2 cellular contexts compared by ENCODE assay signal in genomic region chr19:709965-710714, GRCh38.
TF ChIP-seq lines count a peak whose summit lies in the region.

No MANE protein-coding gene starts in this region.

TF ChIP-seq in SK-N-SH, 30 proteins besides CTCF, POLR2A, EP300 and RAD21:
- TF ChIP-seq SIN3A (IDR thresholded peaks at IDR 0.05; ENCODE audit: borderline replicate concordance, low read depth, low read length) (no peak), USF2 (IDR thresholded peaks at IDR 0.05; ENCODE audit: borderline replicate concordance, low read depth, low read length) (no peak)

TF ChIP-seq in SK-N-SH treated with all-trans-retinoic acid at 6 μM for 48 hours, 23 proteins besides CTCF, POLR2A, EP300 and RAD21:
- TF ChIP-seq CSDC2 (CRISPR knock-in tag; IDR thresholded peaks at IDR 0.05), result no peak
- TF ChIP-seq ZNF8 (CRISPR knock-in tag; IDR thresholded peaks at IDR 0.05), result no peak
- TF ChIP-seq OSR1 (CRISPR knock-in tag; IDR thresholded peaks at IDR 0.05), result no peak
- TF ChIP-seq ZFP30 (CRISPR knock-in tag; IDR thresholded peaks at IDR 0.05), result no peak
- TF ChIP-seq CSRNP3 (CRISPR knock-in tag; IDR thresholded peaks at IDR 0.05), result no peak
- no peak for TF ChIP-seq TOX (CRISPR knock-in tag; IDR thresholded peaks at IDR 0.05; ENCODE audit: borderline replicate concordance)
- TF ChIP-seq PPARA (CRISPR knock-in tag; IDR thresholded peaks at IDR 0.05; ENCODE audit: borderline replicate concordance), result no peak
- TF ChIP-seq TCF4 (CRISPR knock-in tag; IDR thresholded peaks at IDR 0.05; ENCODE audit: borderline replicate concordance), result no peak
- no peak for TF ChIP-seq TSHZ2 (CRISPR knock-in tag; IDR thresholded peaks at IDR 0.05)
- no peak for TF ChIP-seq SNAI2 (CRISPR knock-in tag; IDR thresholded peaks at IDR 0.05)
- TF ChIP-seq ZNF565 (CRISPR knock-in tag; conservative IDR thresholded peaks at IDR 0.05; ENCODE audit: low read depth), result no peak
- TF ChIP-seq ZNF70 (CRISPR knock-in tag; IDR thresholded peaks at IDR 0.05), result no peak
